Comparison of ENCODE assay signal across 1 cellular context in genomic region chr22:37953062-37953436, GRCh38.
A peak's percentile ranks its signal among the peaks of the same experiment; 100 is the strongest.
TF ChIP-seq lines count a peak whose summit lies in the region.

No MANE protein-coding gene starts in this region.

TF ChIP-seq in HepG2, 621 proteins besides CTCF, POLR2A, EP300 and RAD21 (continued from another document):
- no peak for TF ChIP-seq ELF1 (CRISPR knock-in tag; IDR thresholded peaks at IDR 0.05)
- 0 out of 2 replicates have a peak, but pooled peaks have one; percentile 40 for TF ChIP-seq SP4 (CRISPR knock-in tag; IDR thresholded peaks at IDR 0.05)
- TF ChIP-seq PRDM15 (CRISPR knock-in tag; IDR thresholded peaks at IDR 0.05): no peak
- peak; percentile 7 for TF ChIP-seq PTBP1 (IDR thresholded peaks at IDR 0.05; ENCODE audit: low read depth, low read length, poor library complexity, severe bottlenecking)
- TF ChIP-seq ZC3H13 (CRISPR knock-in tag; IDR thresholded peaks at IDR 0.05): no peak
- TF ChIP-seq ZNF589 (CRISPR knock-in tag; conservative IDR thresholded peaks at IDR 0.05): no peak
- no peak for TF ChIP-seq MED8 (CRISPR knock-in tag; IDR thresholded peaks at IDR 0.05; ENCODE audit: insufficient replicate concordance)
- TF ChIP-seq ZFP37 (CRISPR knock-in tag; IDR thresholded peaks at IDR 0.05; ENCODE audit: borderline replicate concordance): no peak
- no peak for TF ChIP-seq SRF (IDR thresholded peaks at IDR 0.05; ENCODE audit: low read depth, low read length)
- TF ChIP-seq ZNF30 (CRISPR knock-in tag; IDR thresholded peaks at IDR 0.05): 0 out of 2 replicates have a peak, but pooled peaks have one; percentile 21
- TF ChIP-seq ZNF263 (CRISPR knock-in tag; IDR thresholded peaks at IDR 0.05): no peak
- no peak for TF ChIP-seq NR2C2 (CRISPR knock-in tag; IDR thresholded peaks at IDR 0.05; ENCODE audit: borderline replicate concordance)
- no peak for TF ChIP-seq KMT2B (CRISPR knock-in tag; IDR thresholded peaks at IDR 0.05)
- TF ChIP-seq ATM (IDR thresholded peaks at IDR 0.05; ENCODE audit: borderline replicate concordance): no peak
- no peak for TF ChIP-seq ZNF235 (CRISPR knock-in tag; IDR thresholded peaks at IDR 0.05; ENCODE audit: borderline replicate concordance)
- no peak for TF ChIP-seq ZFP36 (IDR thresholded peaks at IDR 0.05; ENCODE audit: borderline replicate concordance, low read depth, low read length, partially characterized antibody)
- 0 out of 2 replicates have a peak, but pooled peaks have one; percentile 51 for TF ChIP-seq NCOA1 (CRISPR knock-in tag; IDR thresholded peaks at IDR 0.05)
- no peak for TF ChIP-seq ADNP (CRISPR knock-in tag; IDR thresholded peaks at IDR 0.05)
- TF ChIP-seq SNAPC5 (CRISPR knock-in tag; IDR thresholded peaks at IDR 0.05; ENCODE audit: borderline replicate concordance): no peak
- TF ChIP-seq BRF2 (CRISPR knock-in tag; IDR thresholded peaks at IDR 0.05): no peak
- no peak for TF ChIP-seq ZNF362 (CRISPR knock-in tag; IDR thresholded peaks at IDR 0.05; ENCODE audit: borderline replicate concordance)
- TF ChIP-seq ZNF891 (CRISPR knock-in tag; IDR thresholded peaks at IDR 0.05): 0 out of 2 replicates have a peak, but pooled peaks have one; percentile 15
- TF ChIP-seq ZNF749 (CRISPR knock-in tag; IDR thresholded peaks at IDR 0.05; ENCODE audit: borderline replicate concordance): no peak
- TF ChIP-seq ZNF18 (CRISPR knock-in tag; IDR thresholded peaks at IDR 0.05; ENCODE audit: insufficient replicate concordance): peak; percentile 46
- TF ChIP-seq HDAC6 (IDR thresholded peaks at IDR 0.05; ENCODE audit: low read depth, low read length): no peak
- TF ChIP-seq CEBPB (IDR thresholded peaks at IDR 0.05; ENCODE audit: borderline replicate concordance, low read depth, low read length): 0 out of 2 replicates have a peak, but pooled peaks have one; percentile 20
- 0 out of 2 replicates have a peak, but pooled peaks have one; percentile 33 for TF ChIP-seq FOXC1 (CRISPR knock-in tag; IDR thresholded peaks at IDR 0.05; ENCODE audit: borderline replicate concordance)
